ENCODE assay signal across 16 cellular contexts in genomic region chr6:32860674-32861073, GRCh38. TPM values are rescaled to one million over a fixed set of nuclear protein-coding genes. Genes with fewer than 3 reads are reported as not detected.
DNase-seq lines count a peak whose midpoint lies in the region; ATAC-seq and TF ChIP-seq lines count a peak whose summit lies in the region.
"Had no signal": no experiment of that assay in that cellular context is flagged by ENCODE, and none has a peak within 500 bp of the region (broad histone marks: within the 10 kb centered on the region; RNA-seq: fewer than 3 reads in every experiment).

No MANE protein-coding gene starts in this region.

- peaks cover 58% of the 10 kb centered on the region for H3K4me1 Mint-ChIP-seq in activated naive CD4-positive, alpha-beta T cell treated with anti-CD3 and anti-CD28 coated beads, Interleukin-2, amount 50 U/mL, for 24 hours
- H3K4me1 Mint-ChIP-seq in WTC11 (peaks cover 10% of the 10 kb centered on the region), HFFc6 (ENCODE audit: low read depth) (peaks cover 10% of the 10 kb centered on the region)

- H3K27ac ChIP-seq in foreskin keratinocyte (peak overlapping the region; percentile 55), upper lobe of left lung (peak overlapping the region in 3 of 4 donors; percentile 54 to 69 (median 68)), suprapubic skin (no peak overlapping the region)
- H3K27ac ChIP-seq: cardiac muscle cell, testis had no signal

- no peak for TF ChIP-seq POLR2A in upper lobe of left lung (IDR thresholded peaks at IDR 0.05)
- no peak for TF ChIP-seq POLR2A in suprapubic skin (IDR thresholded peaks at IDR 0.05)

- POLR2A ChIA-PET in WTC11 (lab: Charles Lee) = interaction anchor here (1.0 to 1.4 kb wide), 3 partner anchors 22 to 111 kb away, joined by 3 to 8 read pairs (median 3); partner anchors contain the start of gene TAP2

- ATAC-seq in WTC11 (no peak), foreskin keratinocyte (no peak), upper lobe of left lung (ENCODE audit: low FRiP score in 2 of 2) (no peak)

- no peaks in the 10 kb centered on the region for H3K27me3 Mint-ChIP-seq in activated naive CD4-positive, alpha-beta T cell treated with anti-CD3 and anti-CD28 coated beads, Interleukin-2, amount 50 U/mL, for 24 hours
- H3K27me3 Mint-ChIP-seq in WTC11 (ENCODE audit: low read depth) = peaks cover 37% of the 10 kb centered on the region
- H3K27me3 Mint-ChIP-seq in HFFc6 (ENCODE audit: insufficient read depth) = peaks cover 5% of the 10 kb centered on the region

- H3K27me3 ChIP-seq in foreskin keratinocyte = no peaks in the 10 kb centered on the region
- no peaks in the 10 kb centered on the region for H3K27me3 ChIP-seq in upper lobe of left lung
- H3K27me3 ChIP-seq in suprapubic skin = no peaks in the 10 kb centered on the region
- H3K27me3 ChIP-seq: testis had no signal

- TF ChIP-seq CTCF in WTC11 (IDR thresholded peaks at IDR 0.05) (no peak), foreskin keratinocyte (conservative IDR thresholded peaks at IDR 0.05) (no peak), upper lobe of left lung (IDR thresholded peaks at IDR 0.05) (no peak), GM10266 (IDR thresholded peaks at IDR 0.05; ENCODE audit: control insufficient read depth, insufficient read depth, low read depth, missing control alignments) (no peak), suprapubic skin (IDR thresholded peaks at IDR 0.05) (no peak), HFFc6 (IDR thresholded peaks at IDR 0.05) (no peak)

- H3K4me3 ChIP-seq in upper lobe of left lung = no peak overlapping the region
- no peak overlapping the region for H3K4me3 ChIP-seq in suprapubic skin
- H3K4me3 ChIP-seq: cardiac muscle cell, testis had no signal

- peak overlapping the region; percentile 92 for H3K27ac Mint-ChIP-seq in activated naive CD4-positive, alpha-beta T cell treated with anti-CD3 and anti-CD28 coated beads, Interleukin-2, amount 50 U/mL, for 24 hours
- H3K27ac Mint-ChIP-seq in WTC11 (peak overlapping the region; percentile 88), HFFc6 (no peak overlapping the region)
- H3K27ac Mint-ChIP-seq: progenitor cell of endocrine pancreas had no signal

- H3K9me3 ChIP-seq in upper lobe of left lung (no peaks in the 10 kb centered on the region), suprapubic skin (no peaks in the 10 kb centered on the region)
- H3K9me3 ChIP-seq: testis had no signal

- H3K4me1 ChIP-seq in foreskin keratinocyte (peaks cover 15% of the 10 kb centered on the region), upper lobe of left lung (peaks cover 4 to 23% (median 9%) of the 10 kb centered on the region in 4 donors), suprapubic skin (peaks cover 14% of the 10 kb centered on the region)
- H3K4me1 ChIP-seq: testis had no signal

- H3K36me3 Mint-ChIP-seq in activated naive CD4-positive, alpha-beta T cell treated with anti-CD3 and anti-CD28 coated beads, Interleukin-2, amount 50 U/mL, for 24 hours = peaks cover 28% of the 10 kb centered on the region
- H3K36me3 Mint-ChIP-seq in WTC11 (no peaks in the 10 kb centered on the region), HFFc6 (ENCODE audit: low read depth) (peaks cover 4% of the 10 kb centered on the region; the same call in 1 of the 2 replicates)

- CTCF ChIA-PET in WTC11 (lab: Charles Lee) = interaction anchor here (0.7 to 9.4 kb wide), 12 partner anchors 8 to 124 kb away, joined by 3 to 291 read pairs (median 7); partner anchors contain the start of genes HLA-DMA and TAP2

- DNase-seq in activated naive CD4-positive, alpha-beta T cell treated with anti-CD3 and anti-CD28 coated beads, Interleukin-2, amount 50 U/mL, for 16 hours = no peak
- DNase-seq in WTC11 (ENCODE audit: low spot score) (no peak), foreskin keratinocyte (no peak), upper lobe of left lung (no peak), GM10266 (ENCODE audit: extremely low spot score) (no peak), suprapubic skin (ENCODE audit: low spot score in 2 of 2) (no peak), HFFc6 (no peak)
- DNase-seq: activated CD4-positive, alpha-beta T cell treated with anti-CD3 and anti-CD28 coated beads for 1 hour; activated gamma-delta T cell; DMS 273 treated with DMSO at 0.1 percent for 48 hours; kidney; NCI-H1092 treated with DMSO at 0.1 percent for 48 hours; testis had no signal

- no peak for TF ChIP-seq EP300 in upper lobe of left lung (IDR thresholded peaks at IDR 0.05)
- TF ChIP-seq EP300 in suprapubic skin (IDR thresholded peaks at IDR 0.05) = no peak

- H3K36me3 ChIP-seq in upper lobe of left lung (peaks cover 5 to 40% (median 16%) of the 10 kb centered on the region in 4 donors), suprapubic skin (peaks cover 22% of the 10 kb centered on the region)
- H3K36me3 ChIP-seq: cardiac muscle cell had no signal

- 61 to 68% methylated on average over 1 of the region's 1 CpG for whole genome bisulfite sequencing in upper lobe of left lung, 2 donors
- 80% methylated on average over 1 of the region's 1 CpG for WGBS in suprapubic skin

- no peak overlapping the region for H3K4me3 Mint-ChIP-seq in activated naive CD4-positive, alpha-beta T cell treated with anti-CD3 and anti-CD28 coated beads, Interleukin-2, amount 50 U/mL, for 24 hours
- H3K4me3 Mint-ChIP-seq in WTC11 (no peak overlapping the region), HFFc6 (no peak overlapping the region)

- H3K9me3 Mint-ChIP-seq in activated naive CD4-positive, alpha-beta T cell treated with anti-CD3 and anti-CD28 coated beads, Interleukin-2, amount 50 U/mL, for 24 hours = no peaks in the 10 kb centered on the region
- no peaks in the 10 kb centered on the region for H3K9me3 Mint-ChIP-seq in WTC11
- H3K9me3 Mint-ChIP-seq in HFFc6 = no peaks in the 10 kb centered on the region

TF ChIP-seq in WTC11, 78 proteins besides CTCF, POLR2A, EP300 and RAD21:
- TF ChIP-seq GRHL2 (CRISPR knock-in tag; IDR thresholded peaks at IDR 0.05; ENCODE audit: insufficient replicate concordance, severe bottlenecking) (no peak), TP53 (CRISPR knock-in tag; IDR thresholded peaks at IDR 0.05) (no peak), PREB (CRISPR knock-in tag; IDR thresholded peaks at IDR 0.05; ENCODE audit: borderline replicate concordance) (no peak)

RNA-seq across cellular contexts. Expression of gene PSMB9, which starts 6.7 kb away (rescaled TPM):
- total RNA-seq in WTC11 (2021) = 1.8 to 4.3 TPM (median 4.0 TPM) in 3 replicates
- 33.9 and 44.1 TPM in 2 replicates for total RNA-seq in foreskin keratinocyte
- 71.1 and 76.9 TPM in 2 replicates for polyA plus RNA-seq in foreskin keratinocyte
- 10 to 100 TPM; 34.4 to 85.9 (median 45.5) TPM for total RNA-seq in upper lobe of left lung
- 10 to 100 TPM; 12.6 to 35.8 (median 19.1) TPM for total RNA-seq in suprapubic skin
- 10 to 100 TPM in 4 of 6 experiments, 1 to 10 TPM in 2; 4.9 to 23.9 (median 20.9) TPM for total RNA-seq in HFFc6 (2021; fragmentation: NEBNext Ultra II Directional; extraction: Animal tissue kit (Norgen Biotek cat#: 25700))
- total RNA-seq: progenitor cell of endocrine pancreas had no signal

RNA-seq across cellular contexts. Expression of gene TAP1, which starts 7.2 kb away (rescaled TPM):
- 13.6 to 15.9 TPM (median 15.7 TPM) in 3 replicates for total RNA-seq in WTC11 (2021)
- total RNA-seq in foreskin keratinocyte = 77.4 and 79.2 TPM in 2 replicates
- polyA plus RNA-seq in foreskin keratinocyte = 68.0 and 75.5 TPM in 2 replicates
- 10 to 100 TPM; 56.9 to 87.0 (median 69.8) TPM for total RNA-seq in upper lobe of left lung
- 100 to 1,000 TPM in 2 of 4 donors, 10 to 100 TPM in 2; 90.7 to 126 (median 101) TPM for total RNA-seq in suprapubic skin
- total RNA-seq in HFFc6 (2021; fragmentation: NEBNext Ultra II Directional; extraction: Animal tissue kit (Norgen Biotek cat#: 25700)) = 10 to 100 TPM; 29.9 to 42.6 (median 37.8) TPM

RNA-seq across cellular contexts. Expression of gene PSMB8, which starts 16.8 kb away (rescaled TPM):
- total RNA-seq in WTC11 (2021) = 13.8 to 22.0 TPM (median 19.4 TPM) in 3 replicates
- 88.1 and 89.7 TPM in 2 replicates for total RNA-seq in foreskin keratinocyte
- polyA plus RNA-seq in foreskin keratinocyte = 119 and 125 TPM in 2 replicates
- 100 to 1,000 TPM in 1 of 6 donors, 10 to 100 TPM in 5; 48.2 to 110 (median 71.7) TPM for total RNA-seq in upper lobe of left lung
- 10 to 100 TPM; 43.6 to 62.7 (median 49.0) TPM for total RNA-seq in suprapubic skin
- 10 to 100 TPM; 24.4 to 43.3 (median 39.5) TPM for total RNA-seq in HFFc6 (2021; fragmentation: NEBNext Ultra II Directional; extraction: Animal tissue kit (Norgen Biotek cat#: 25700))

RNA-seq across cellular contexts. Expression of gene TAP2, which starts 22.1 kb away (rescaled TPM):
- total RNA-seq in WTC11 (2021) = 14.7 to 23.0 TPM (median 16.5 TPM) in 3 replicates
- total RNA-seq in foreskin keratinocyte = 52.8 and 67.4 TPM in 2 replicates
- 52.7 and 64.8 TPM in 2 replicates for polyA plus RNA-seq in foreskin keratinocyte
- 100 to 1,000 TPM in 2 of 6 donors, 10 to 100 TPM in 4; 17.6 to 266 (median 62.1) TPM for total RNA-seq in upper lobe of left lung
- total RNA-seq in suprapubic skin = 10 to 100 TPM; 17.7 to 20.8 (median 20.1) TPM
- 10 to 100 TPM; 25.3 to 47.5 (median 39.2) TPM for total RNA-seq in HFFc6 (2021; fragmentation: NEBNext Ultra II Directional; extraction: Animal tissue kit (Norgen Biotek cat#: 25700))

RNA-seq across cellular contexts. Expression of gene HLA-DOB, which starts 43.9 kb away (rescaled TPM):
- total RNA-seq in WTC11 (2021) (0.15 to 0.55 TPM (median 0.46 TPM) in 3 replicates), foreskin keratinocyte (3.0 and 3.4 TPM in 2 replicates), upper lobe of left lung (10 to 100 TPM in 1 of 6 donors, 1 to 10 TPM in 5; 1.3 to 15.2 (median 3.7) TPM), suprapubic skin (1 to 10 TPM; 1.6 to 5.1 (median 2.7) TPM)
- polyA plus RNA-seq in foreskin keratinocyte = 3.0 and 3.5 TPM in 2 replicates
- total RNA-seq in HFFc6 (2021; fragmentation: NEBNext Ultra II Directional; extraction: Animal tissue kit (Norgen Biotek cat#: 25700)) = under 1 TPM in 2 of 6 experiments, not detected in 4; 0.14 to 0.28 TPM
- total RNA-seq: cardiac muscle cell, progenitor cell of endocrine pancreas had no signal
- polyA plus RNA-seq: cardiac muscle cell had no signal
